ENCODE assay signal across 1 cellular context in the genomic region with DNA sequence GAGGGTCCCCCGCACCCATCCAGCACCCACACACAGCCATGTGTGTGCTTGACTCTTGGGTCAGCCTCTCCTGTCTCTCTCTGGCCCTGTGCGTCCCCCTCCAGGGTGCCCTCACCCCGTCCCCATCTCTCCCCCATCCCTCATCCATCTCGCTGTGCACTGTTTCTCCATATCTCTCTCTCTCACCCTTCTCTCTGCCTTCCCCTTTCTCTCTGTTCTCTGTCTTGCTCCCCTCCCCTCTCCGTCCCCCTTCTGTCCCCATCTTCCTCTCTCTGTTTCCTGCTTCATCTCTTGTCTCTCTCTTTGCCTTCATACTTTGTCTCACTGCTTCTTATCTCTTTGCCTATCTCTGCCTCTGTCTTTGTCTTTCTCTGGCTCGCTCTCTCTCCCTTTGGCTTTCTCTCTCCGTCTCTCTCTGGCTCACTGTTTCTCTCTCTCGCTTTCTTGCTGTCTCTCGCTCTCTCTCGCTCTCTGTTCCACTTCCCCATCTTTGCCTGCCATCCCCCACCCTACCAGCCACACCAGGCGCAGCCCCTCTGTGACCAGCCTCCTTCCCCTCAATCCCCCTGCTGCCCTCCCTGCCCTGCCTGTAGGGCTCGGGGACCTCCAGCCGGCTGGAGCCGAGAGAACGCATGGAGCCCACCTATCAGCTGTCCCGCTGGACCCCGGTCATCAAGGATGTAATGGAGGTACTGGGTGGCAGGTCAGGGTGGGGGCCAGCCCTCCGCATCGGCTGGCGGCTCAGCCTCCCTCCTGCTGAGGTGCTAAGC.
TF ChIP-seq lines count a peak whose summit lies in the region.

No MANE protein-coding gene starts in this region.

TF ChIP-seq in HEK293, 187 proteins besides CTCF, POLR2A, EP300 and RAD21 (continued from another document):
- TF ChIP-seq PRDM1 (tag by site-specific recombination; IDR thresholded peaks at IDR 0.05) (peak; percentile 97), SP2 (tag by site-specific recombination; IDR thresholded peaks at IDR 0.05) (no peak), ZBTB17 (tag by site-specific recombination; IDR thresholded peaks at IDR 0.05) (0 out of 2 replicates have a peak, but pooled peaks have one; percentile 24), ZNF366 (tag by site-specific recombination; conservative IDR thresholded peaks at IDR 0.05) (peak; percentile 57), EGR2 (tag by site-specific recombination; IDR thresholded peaks at IDR 0.05; ENCODE audit: low read depth) (no peak), WT1 (tag by site-specific recombination; IDR thresholded peaks at IDR 0.05) (no peak), ZNF48 (tag by site-specific recombination; IDR thresholded peaks at IDR 0.05) (no peak), HOXD13 (CRISPR knock-in tag; IDR thresholded peaks at IDR 0.05; ENCODE audit: borderline replicate concordance) (no peak), ZNF146 (tag by site-specific recombination; IDR thresholded peaks at IDR 0.05) (no peak), ZNF837 (tag by site-specific recombination; IDR thresholded peaks at IDR 0.05) (no peak), HOXC10 (CRISPR knock-in tag; IDR thresholded peaks at IDR 0.05) (no peak), ZNF2 (tag by site-specific recombination; IDR thresholded peaks at IDR 0.05) (no peak), ZNF354C (tag by site-specific recombination; IDR thresholded peaks at IDR 0.05; ENCODE audit: borderline replicate concordance, low read depth) (no peak), ZNF239 (tag by site-specific recombination; IDR thresholded peaks at IDR 0.05) (no peak), ZNF623 (tag by site-specific recombination; IDR thresholded peaks at IDR 0.05) (no peak), ZNF596 (tag by site-specific recombination; IDR thresholded peaks at IDR 0.05) (peak; percentile 50; the same call in 1 of the 2 replicates), ZSCAN30 (tag by site-specific recombination; IDR thresholded peaks at IDR 0.05) (no peak), ZNF391 (tag by site-specific recombination; IDR thresholded peaks at IDR 0.05; ENCODE audit: borderline replicate concordance, low read depth) (no peak)
- TF ChIP-seq, protein P1, sequence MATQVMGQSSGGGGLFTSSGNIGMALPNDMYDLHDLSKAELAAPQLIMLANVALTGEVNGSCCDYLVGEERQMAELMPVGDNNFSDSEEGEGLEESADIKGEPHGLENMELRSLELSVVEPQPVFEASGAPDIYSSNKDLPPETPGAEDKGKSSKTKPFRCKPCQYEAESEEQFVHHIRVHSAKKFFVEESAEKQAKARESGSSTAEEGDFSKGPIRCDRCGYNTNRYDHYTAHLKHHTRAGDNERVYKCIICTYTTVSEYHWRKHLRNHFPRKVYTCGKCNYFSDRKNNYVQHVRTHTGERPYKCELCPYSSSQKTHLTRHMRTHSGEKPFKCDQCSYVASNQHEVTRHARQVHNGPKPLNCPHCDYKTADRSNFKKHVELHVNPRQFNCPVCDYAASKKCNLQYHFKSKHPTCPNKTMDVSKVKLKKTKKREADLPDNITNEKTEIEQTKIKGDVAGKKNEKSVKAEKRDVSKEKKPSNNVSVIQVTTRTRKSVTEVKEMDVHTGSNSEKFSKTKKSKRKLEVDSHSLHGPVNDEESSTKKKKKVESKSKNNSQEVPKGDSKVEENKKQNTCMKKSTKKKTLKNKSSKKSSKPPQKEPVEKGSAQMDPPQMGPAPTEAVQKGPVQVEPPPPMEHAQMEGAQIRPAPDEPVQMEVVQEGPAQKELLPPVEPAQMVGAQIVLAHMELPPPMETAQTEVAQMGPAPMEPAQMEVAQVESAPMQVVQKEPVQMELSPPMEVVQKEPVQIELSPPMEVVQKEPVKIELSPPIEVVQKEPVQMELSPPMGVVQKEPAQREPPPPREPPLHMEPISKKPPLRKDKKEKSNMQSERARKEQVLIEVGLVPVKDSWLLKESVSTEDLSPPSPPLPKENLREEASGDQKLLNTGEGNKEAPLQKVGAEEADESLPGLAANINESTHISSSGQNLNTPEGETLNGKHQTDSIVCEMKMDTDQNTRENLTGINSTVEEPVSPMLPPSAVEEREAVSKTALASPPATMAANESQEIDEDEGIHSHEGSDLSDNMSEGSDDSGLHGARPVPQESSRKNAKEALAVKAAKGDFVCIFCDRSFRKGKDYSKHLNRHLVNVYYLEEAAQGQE (tag by site-specific recombination; IDR thresholded peaks at IDR 0.05): no peak
TF ChIP-seq in HEK293: peak in this region for 4.
